18 cellular contexts compared by ENCODE assay signal in genomic region chr18:31402026-31402373, GRCh38. TPM values are rescaled to one million over a fixed set of nuclear protein-coding genes. Genes with fewer than 3 reads are reported as not detected.
DNase-seq lines count a peak whose midpoint lies in the region; ATAC-seq and TF ChIP-seq lines count a peak whose summit lies in the region.
"Had no signal": no experiment of that assay in that cellular context is flagged by ENCODE, and none has a peak within 500 bp of the region (broad histone marks: within the 10 kb centered on the region; RNA-seq: fewer than 3 reads in every experiment).

No MANE protein-coding gene starts in this region.

- no peak for TF ChIP-seq CTCF in nephron progenitor cell (IDR thresholded peaks at IDR 0.05)

- DNase-seq in DMS53 (lab: John Stamatoyannopoulos, UW) = peak; percentile 88
- DNase-seq in NCI-H774 (lab: John Stamatoyannopoulos, UW) = peak; percentile 15
- no peak for DNase-seq in nephron progenitor cell
- no peak for DNase-seq in NCI-H2107 (lab: John Stamatoyannopoulos, UW)
- DNase-seq in HCEC 1CT = no peak
- no peak for DNase-seq in NOMO-1 (lab: John Stamatoyannopoulos, UW; ENCODE audit: unreplicated experiment in 2 of 2)
- DNase-seq: ACHN; CD4-positive, CD25-positive, alpha-beta regulatory T cell; H9; KBM-7; MM.1S; NCI-H1105; NCI-H1694 treated with DMSO at 0.1 percent for 48 hours; NCI-H446; SIG-M5 had no signal

- H3K4me3 Mint-ChIP-seq in nephron progenitor cell = no peak overlapping the region
- H3K4me3 Mint-ChIP-seq: CD4-positive, CD25-positive, alpha-beta regulatory T cell; H9 had no signal

- H3K27me3 Mint-ChIP-seq in nephron progenitor cell (ENCODE audit: low read depth, poor library complexity) = no peaks in the 10 kb centered on the region
- H3K27me3 Mint-ChIP-seq: CD4-positive, CD25-positive, alpha-beta regulatory T cell had no signal

- no peaks in the 10 kb centered on the region for H3K36me3 Mint-ChIP-seq in nephron progenitor cell (ENCODE audit: low read depth)
- H3K36me3 Mint-ChIP-seq: CD4-positive, CD25-positive, alpha-beta regulatory T cell had no signal

- ATAC-seq in esophagus mucosa (peak; percentile 30), GM21447 (IDR thresholded peaks at IDR 0.05; ENCODE audit: unreplicated experiment) (no peak)

- H3K9me3 Mint-ChIP-seq in nephron progenitor cell = no peaks in the 10 kb centered on the region
- H3K9me3 Mint-ChIP-seq: H9 had no signal

- H3K4me1 Mint-ChIP-seq in nephron progenitor cell = peaks cover 64% of the 10 kb centered on the region
- H3K4me1 Mint-ChIP-seq: CD4-positive, CD25-positive, alpha-beta regulatory T cell; H9 had no signal

- peak overlapping the region; percentile 94 for H3K27ac Mint-ChIP-seq in nephron progenitor cell
- H3K27ac Mint-ChIP-seq: CD4-positive, CD25-positive, alpha-beta regulatory T cell; H9 had no signal

RNA-seq across cellular contexts. Expression of gene DSG4, which starts 25.4 kb away (rescaled TPM):
- not detected for total RNA-seq in esophagus mucosa
- total RNA-seq: CD4-positive, CD25-positive, alpha-beta regulatory T cell; H9; HT1080 had no signal

RNA-seq across cellular contexts. Expression of gene DSG3, which starts 45.5 kb away (rescaled TPM):
- 775 TPM for total RNA-seq in esophagus mucosa
- total RNA-seq: CD4-positive, CD25-positive, alpha-beta regulatory T cell; HT1080 had no signal

Comparison
In these comparisons a context has a peak if more than half of its experiments do, and no peak if none do; other contexts are left out.
1. DNase-seq: peak in DMS53 (single experiment) and NCI-H774 (single experiment); none in nephron progenitor cell (single experiment), NCI-H2107 (single experiment), HCEC 1CT (single experiment) and NOMO-1 (0 of 2).